ENCODE assay signal across 20 cellular contexts in the genomic region with DNA sequence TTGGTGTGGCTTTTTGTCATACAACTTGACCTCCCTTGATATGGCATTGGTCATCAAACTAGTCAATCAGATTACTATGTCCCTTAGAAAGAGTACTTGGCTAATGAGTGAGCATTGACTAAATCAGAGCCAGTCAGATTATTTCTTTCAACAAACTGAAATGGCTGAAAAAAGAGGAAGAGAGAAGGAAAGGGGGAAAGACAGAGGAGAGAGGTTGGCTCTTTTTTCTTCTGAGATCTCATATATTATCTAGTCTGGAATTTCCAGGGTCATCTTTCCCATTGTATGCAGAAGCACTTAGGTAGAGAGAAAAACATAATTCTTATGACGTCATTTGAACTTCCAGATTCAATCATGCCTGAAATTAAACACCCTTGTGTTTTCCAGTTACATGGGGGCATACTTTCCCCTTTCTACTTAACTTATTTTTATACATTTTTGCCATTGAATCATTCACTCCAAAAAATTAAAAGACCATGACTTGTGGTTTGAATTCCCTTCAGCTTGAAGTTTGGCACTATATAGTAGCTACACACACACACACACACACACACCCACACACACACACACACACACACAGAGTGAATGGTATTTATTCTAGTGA.
DNase-seq lines count a peak whose midpoint lies in the region; ATAC-seq and TF ChIP-seq lines count a peak whose summit lies in the region.
"Had no signal": no experiment of that assay in that cellular context is flagged by ENCODE, and none has a peak within 500 bp of the region (broad histone marks: within the 10 kb centered on the region; RNA-seq: fewer than 3 reads in every experiment).

No MANE protein-coding gene starts in this region.

- no peak overlapping the region for H3K9ac ChIP-seq in trophoblast cell (ENCODE audit: low read length)

- H2AFZ ChIP-seq in trophoblast cell (ENCODE audit: insufficient read depth, low read length, poor library complexity): no peak overlapping the region

- H3K23ac ChIP-seq in trophoblast cell (ENCODE audit: low read length): no peak overlapping the region

- ATAC-seq in GM21529 (IDR thresholded peaks at IDR 0.05; ENCODE audit: unreplicated experiment) (peak; percentile 41), GM19023 (IDR thresholded peaks at IDR 0.05; ENCODE audit: unreplicated experiment) (no peak)
- ATAC-seq: activated T-cell treated with anti-CD3 and anti-CD28 coated beads, Interleukin-2, amount 50 U/mL, for 72 hours; mucosa of descending colon; PC-3; right cardiac atrium had no signal

- no peak overlapping the region for H2BK12ac ChIP-seq in trophoblast cell (ENCODE audit: low read length)

- H2AK5ac ChIP-seq in trophoblast cell (ENCODE audit: low read length): no peak overlapping the region

- no peaks in the 10 kb centered on the region for H3K9me3 ChIP-seq in sigmoid colon
- H3K9me3 ChIP-seq in trophoblast cell (ENCODE audit: insufficient read depth, low read depth, low read length): no peaks in the 10 kb centered on the region
- H3K9me3 ChIP-seq: mucosa of descending colon had no signal

- no peak for TF ChIP-seq RAD21 in Ishikawa (IDR thresholded peaks at IDR 0.05; ENCODE audit: low read depth)

- no peak overlapping the region for H3K14ac ChIP-seq in trophoblast cell (ENCODE audit: low read length)

- H3K27me3 ChIP-seq in sigmoid colon (no peaks in the 10 kb centered on the region), trophoblast cell (ENCODE audit: insufficient read depth, low read length) (no peaks in the 10 kb centered on the region)

- H4K8ac ChIP-seq in trophoblast cell (ENCODE audit: low read depth, low read length): no peak overlapping the region

- TF ChIP-seq EP300 in Ishikawa (IDR thresholded peaks at IDR 0.05; ENCODE audit: borderline replicate concordance) (no peak), sigmoid colon (IDR thresholded peaks at IDR 0.05) (no peak)

- intact Hi-C loops in sigmoid colon (cut with DNase I): no loop called here

- TF ChIP-seq CTCF in fibroblast of the aortic adventitia (IDR thresholded peaks at IDR 0.05; ENCODE audit: insufficient read depth, low read length) (no peak), sigmoid colon (IDR thresholded peaks at IDR 0.05) (no peak)

- peaks cover 0 to 6% (median 3%) of the 10 kb centered on the region in 4 donors for H3K4me1 ChIP-seq in sigmoid colon
- H3K4me1 ChIP-seq in trophoblast cell (ENCODE audit: control insufficient read depth in 1 of 2, insufficient read depth in 2 of 2, low read length in 2 of 2): no peaks in the 10 kb centered on the region

- H3K27ac ChIP-seq in sigmoid colon (no peak overlapping the region), trophoblast cell (ENCODE audit: low read depth, low read length) (no peak overlapping the region)

- WGBS in sigmoid colon, 2 donors: 76 to 85% methylated on average over 1 of the region's 1 CpG
- no CpG with 5 or more reads among the region's 1 CpG for WGBS in trophoblast cell (ENCODE audit: extremely low coverage, insufficient coverage, insufficient read length)

- no peaks in the 10 kb centered on the region for H3K79me1 ChIP-seq in trophoblast cell (ENCODE audit: low read length)

- no peak overlapping the region for H3K18ac ChIP-seq in trophoblast cell (ENCODE audit: low read length)

- H4K12ac ChIP-seq in trophoblast cell (ENCODE audit: low read depth, low read length): no peak overlapping the region

- no peak overlapping the region for H2BK5ac ChIP-seq in trophoblast cell (ENCODE audit: low read depth, low read length, poor library complexity)

- DNase-seq in Daoy (ENCODE audit: low read depth): peak; percentile 18
- peak; percentile 16 for DNase-seq in fibroblast of the aortic adventitia (ENCODE audit: low read depth)
- no peak for DNase-seq in sigmoid colon
- no peak for DNase-seq in trophoblast cell
- no peak for DNase-seq in NCI-H446 treated with DMSO at 0.1 percent for 48 hours (lab: John Stamatoyannopoulos, UW)
- DNase-seq: ACHN; activated CD4-positive, alpha-beta memory T cell treated with anti-CD3 and anti-CD28 coated beads for 36 hours; activated naive CD8-positive, alpha-beta T cell treated with anti-CD3 and anti-CD28 coated beads for 36 hours; activated T-cell treated with anti-CD3 and anti-CD28 coated beads, Interleukin-2, amount 50 U/mL, for 72 hours; hypothalamus; mucosa of descending colon; MV-4-11; NCI-H2081; NCI-H526; nucleus accumbens; right cardiac atrium had no signal

- H2BK120ac ChIP-seq in trophoblast cell (ENCODE audit: insufficient read depth, low read length, poor library complexity): no peak overlapping the region

- no peak for TF ChIP-seq POLR2A in sigmoid colon (IDR thresholded peaks at IDR 0.05)

- H3K4me2 ChIP-seq in trophoblast cell (ENCODE audit: low read length): no peak overlapping the region

- H3K4me3 ChIP-seq in fibroblast of the aortic adventitia (ENCODE audit: low read depth, low read length) (no peak overlapping the region), sigmoid colon (no peak overlapping the region), trophoblast cell (ENCODE audit: low read depth, low read length) (no peak overlapping the region)
- H3K4me3 ChIP-seq: mucosa of descending colon had no signal

- H3K36me3 ChIP-seq in sigmoid colon (no peaks in the 10 kb centered on the region), trophoblast cell (ENCODE audit: control insufficient read depth in 1 of 2, insufficient read depth in 2 of 2, low read length in 2 of 2) (no peaks in the 10 kb centered on the region)

- no peaks in the 10 kb centered on the region for H3K79me2 ChIP-seq in trophoblast cell (ENCODE audit: control insufficient read depth, insufficient read depth, low read length, poor library complexity)

- no peak overlapping the region for H3K4ac ChIP-seq in trophoblast cell (ENCODE audit: low read depth, low read length)

- H4K91ac ChIP-seq in trophoblast cell (ENCODE audit: low read depth, low read length): no peak overlapping the region

TF ChIP-seq in Ishikawa, 13 proteins besides CTCF, POLR2A, EP300 and RAD21:
- TF ChIP-seq EGR1 (IDR thresholded peaks at IDR 0.05) (no peak), FOXM1 (IDR thresholded peaks at IDR 0.05; ENCODE audit: borderline replicate concordance, low read depth) (no peak), ZBTB7A (IDR thresholded peaks at IDR 0.05; ENCODE audit: low read depth) (no peak), CEBPB (IDR thresholded peaks at IDR 0.05) (no peak), TEAD4 (IDR thresholded peaks at IDR 0.05) (0 out of 2 replicates have a peak, but pooled peaks have one; percentile 3), TCF12 (IDR thresholded peaks at IDR 0.05; ENCODE audit: low read depth) (no peak)
TF ChIP-seq in Ishikawa: peak in this region for 1.

Comparison
In these comparisons a context has a peak if more than half of its experiments do, and no peak if none do; other contexts are left out.
1. DNase-seq: peak in Daoy (single experiment) and fibroblast of the aortic adventitia (single experiment); none in sigmoid colon (single experiment), trophoblast cell (0 of 2) and NCI-H446 treated with DMSO at 0.1 percent for 48 hours (single experiment).